ENCODE assay signal across 11 cellular contexts in the genomic region with DNA sequence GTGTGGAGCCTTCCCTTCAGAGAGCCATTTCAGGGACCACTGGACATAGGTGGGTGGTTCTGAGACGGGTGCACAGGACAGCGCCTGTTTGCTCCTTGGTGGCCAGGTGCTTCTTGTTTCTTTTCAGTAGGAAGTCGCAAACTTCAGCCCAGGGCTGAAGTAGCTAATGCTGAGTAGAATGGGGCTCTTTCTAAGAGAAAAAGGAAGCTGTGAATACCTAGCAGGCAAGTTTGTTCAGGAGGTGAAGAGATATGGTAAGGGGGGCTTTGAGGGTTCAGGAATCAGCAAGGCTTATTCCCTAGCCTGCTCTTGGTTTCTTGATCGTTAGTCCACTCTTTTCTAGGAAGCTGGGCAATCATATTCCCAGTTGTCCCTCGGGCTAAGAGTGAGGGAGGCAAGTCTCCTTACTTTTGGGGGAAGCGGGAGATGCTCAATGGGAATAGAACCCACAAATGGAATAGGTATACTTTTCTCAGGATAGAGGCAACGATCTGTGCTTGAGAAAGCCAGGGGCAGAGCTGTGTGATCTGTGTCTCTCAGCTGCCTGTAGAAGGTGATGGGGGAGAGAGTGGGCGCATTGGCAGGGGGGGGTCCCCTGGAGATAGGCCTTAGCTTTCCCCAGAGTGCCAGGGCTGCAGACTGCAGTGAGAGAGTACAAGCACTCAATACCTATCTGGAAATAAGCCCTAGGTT. TPM values are rescaled to one million over a fixed set of nuclear protein-coding genes. Genes with fewer than 3 reads are reported as not detected.
DNase-seq lines count a peak whose midpoint lies in the region; ATAC-seq, FAIRE-seq and TF ChIP-seq lines count a peak whose summit lies in the region.
"Had no signal": no experiment of that assay in that cellular context is flagged by ENCODE, and none has a peak within 500 bp of the region (broad histone marks: within the 10 kb centered on the region; RNA-seq: fewer than 3 reads in every experiment).

No MANE protein-coding gene starts in this region.

- no peak overlapping the region for H3K9ac ChIP-seq in GM12878 (ENCODE audit: control insufficient read depth, insufficient read depth, low read length)

- no TSS peak for BruUV-seq in GM12878 (replicated peaks; lab: Mats Ljungman, UMichigan)

- no peak for ATAC-seq in GM12878
- no peak for ATAC-seq in GM19324 (IDR thresholded peaks at IDR 0.05; ENCODE audit: low FRiP score, unreplicated experiment)
- ATAC-seq in GM19035 (IDR thresholded peaks at IDR 0.05; ENCODE audit: unreplicated experiment), result no peak
- ATAC-seq in GM18517 (IDR thresholded peaks at IDR 0.05; ENCODE audit: unreplicated experiment), result no peak

- TF ChIP-seq CTCF in HFFc6 (IDR thresholded peaks at IDR 0.05) (no peak), GM12878 (IDR thresholded peaks at IDR 0.05 in 2 of 3, conservative IDR thresholded peaks at IDR 0.05 in 1 of 3; ENCODE audit: control insufficient read depth in 2 of 3, extremely low read depth in 1 of 3, insufficient read depth in 1 of 3, low read depth in 3 of 3, low read length in 3 of 3) (no peak), neural crest cell (conservative IDR thresholded peaks at IDR 0.05) (no peak)

- peaks cover 0 to 20% of the 10 kb centered on the region in 2 donors for H3K36me3 Mint-ChIP-seq in CD4-positive, alpha-beta memory T cell
- peaks cover 9% of the 10 kb centered on the region for H3K36me3 Mint-ChIP-seq in HFFc6 (ENCODE audit: low read depth)
- peaks cover 4% of the 10 kb centered on the region for H3K36me3 Mint-ChIP-seq in neural crest cell (ENCODE audit: low read depth)

- peaks cover 70% of the 10 kb centered on the region for H3K4me1 ChIP-seq in CD4-positive, alpha-beta memory T cell (ENCODE audit: insufficient read depth, low read length)
- peaks cover 22% of the 10 kb centered on the region for H3K4me1 ChIP-seq in GM12878 (ENCODE audit: control insufficient read depth, insufficient read depth, low read length)

- no peaks in the 10 kb centered on the region for H3K9me3 Mint-ChIP-seq in CD4-positive, alpha-beta memory T cell
- H3K9me3 Mint-ChIP-seq in HFFc6, result no peaks in the 10 kb centered on the region
- H3K9me3 Mint-ChIP-seq in neural crest cell, result no peaks in the 10 kb centered on the region

- RAD21 ChIA-PET in GM12878 (lab: Charles Lee; ENCODE audit: unreplicated experiment), result interaction anchor here (0.6 to 2.3 kb wide), 6 partner anchors 9 to 229 kb away, joined by 3 to 12 read pairs (median 7); no protein-coding TSS in a partner anchor

- no peak for FAIRE-seq in GM12878 (lab: Jason Lieb, UNC)

- no peak overlapping the region for H3K4me3 ChIP-seq in CD4-positive, alpha-beta memory T cell (ENCODE audit: low read length in 2 of 2)
- H3K4me3 ChIP-seq in GM12878, result no peak overlapping the region
- H3K4me3 ChIP-seq: MG63 had no signal

- intact Hi-C loops in CD4-positive, alpha-beta memory T cell (cut with micrococcal nuclease), result loop anchor here (5.0 to 10.0 kb wide), 3 partner anchors 450 to 1777 kb away; partner anchors contain the start of genes APBB3, CDC25C, FAM53C and SIL1
- intact Hi-C loops in GM12878 (cut with micrococcal nuclease; ENCODE audit: unreplicated experiment), result no loop called here

- peak overlapping the region; percentile 57 for H3K4me2 ChIP-seq in GM12878 (ENCODE audit: control insufficient read depth, insufficient read depth)

- 54% methylated on average over 8 of the region's 8 CpGs for WGBS in GM12878 (ENCODE audit: insufficient coverage, insufficient replicate concordance, low lambda C conversion rate, missing lambda C conversion rate)

- no peaks in the 10 kb centered on the region for H3K36me3 ChIP-seq in CD4-positive, alpha-beta memory T cell (ENCODE audit: insufficient read depth, low read length)
- H3K36me3 ChIP-seq in GM12878 (ENCODE audit: control insufficient read depth in 2 of 2, insufficient read depth in 2 of 2, low read length in 1 of 2), result no peaks in the 10 kb centered on the region
- H3K36me3 ChIP-seq: Peyer's patch, right atrium auricular region had no signal

- peak overlapping the region; percentile 67 to 96 (median 86) for H3K4me3 Mint-ChIP-seq in CD4-positive, alpha-beta memory T cell
- H3K4me3 Mint-ChIP-seq in HFFc6 (peak overlapping the region; percentile 92), neural crest cell (peak overlapping the region; percentile 81)

- peaks cover 29 to 80% (median 58%) of the 10 kb centered on the region in 4 donors for H3K4me1 Mint-ChIP-seq in CD4-positive, alpha-beta memory T cell
- H3K4me1 Mint-ChIP-seq in HFFc6 (ENCODE audit: low read depth) (peaks cover 73% of the 10 kb centered on the region), neural crest cell (peaks cover 40% of the 10 kb centered on the region)

- SMC1A ChIA-PET in GM12878 (lab: Charles Lee; ENCODE audit: uncharacterized antibody, unreplicated experiment), result interaction anchor here (0.6 to 4.5 kb wide), 14 partner anchors 8 to 143 kb away, joined by 3 to 25 read pairs (median 3); no protein-coding TSS in a partner anchor

- no peak for TF ChIP-seq POLR2A in GM12878 (IDR thresholded peaks at IDR 0.05; ENCODE audit: low read depth, low read length)

- peaks cover 58% of the 10 kb centered on the region for H3K79me2 ChIP-seq in GM12878 (ENCODE audit: control insufficient read depth, insufficient read depth, low read length)

- no peak for TF ChIP-seq RAD21 in GM12878 (IDR thresholded peaks at IDR 0.05; ENCODE audit: insufficient read depth, low read depth, low read length)

- no peaks in the 10 kb centered on the region for H3K9me3 ChIP-seq in CD4-positive, alpha-beta memory T cell (ENCODE audit: control insufficient read depth in 1 of 2, low read length in 2 of 2)
- H3K9me3 ChIP-seq in GM12878 (replicated peaks; ENCODE audit: control insufficient read depth, insufficient read depth, low read length), result no peaks in the 10 kb centered on the region
- H3K9me3 ChIP-seq: MG63, Peyer's patch, right atrium auricular region had no signal

- CTCF ChIA-PET in CD4-positive, alpha-beta memory T cell (lab: Charles Lee; ENCODE audit: partially characterized antibody), result interaction anchor here (0.9 to 12.7 kb wide), 4 partner anchors 9 to 38 kb away, joined by 3 to 148 read pairs (median 4); no protein-coding TSS in a partner anchor
- CTCF ChIA-PET in GM12878 (lab: Yijun Ruan, JAX), result interaction anchor here (0.7 to 3.0 kb wide), 7 partner anchors 10 to 39 kb away, joined by 3 to 14 read pairs (median 9); no protein-coding TSS in a partner anchor

- H3K27me3 ChIP-seq in CD4-positive, alpha-beta memory T cell (ENCODE audit: insufficient read depth, low read length), result no peaks in the 10 kb centered on the region
- H3K27me3 ChIP-seq in GM12878 (replicated peaks in 1 of 2; ENCODE audit: control insufficient read depth in 2 of 2, insufficient read depth in 2 of 2, low read length in 1 of 2), result no peaks in the 10 kb centered on the region
- H3K27me3 ChIP-seq: MG63, Peyer's patch, right atrium auricular region had no signal

- H3K27ac ChIP-seq in CD4-positive, alpha-beta memory T cell (ENCODE audit: low read depth, low read length), result no peak overlapping the region
- H3K27ac ChIP-seq in GM12878 (ENCODE audit: control insufficient read depth, insufficient read depth), result no peak overlapping the region

- DNase-seq in CD4-positive, alpha-beta memory T cell, result no peak
- no peak for DNase-seq in HFFc6
- DNase-seq in GM12878 (ENCODE audit: low read depth, low spot score), result no peak
- no peak for DNase-seq in neural crest cell (ENCODE audit: low read depth, low spot score)
- no peak for DNase-seq in NCI-H748 treated with DMSO at 0.1 percent for 48 hours (lab: John Stamatoyannopoulos, UW)
- DNase-seq: MG63, Peyer's patch had no signal

- H4K20me1 ChIP-seq in GM12878 (ENCODE audit: control insufficient read depth, insufficient read depth), result no peaks in the 10 kb centered on the region

- in situ Hi-C loops in GM12878 (cut with MboI), result no loop called here

- no peaks in the 10 kb centered on the region for H3K27me3 Mint-ChIP-seq in CD4-positive, alpha-beta memory T cell
- H3K27me3 Mint-ChIP-seq in HFFc6 (ENCODE audit: insufficient read depth), result no peaks in the 10 kb centered on the region; the same call in 1 of the 2 replicates
- peaks cover 86% of the 10 kb centered on the region for H3K27me3 Mint-ChIP-seq in neural crest cell (ENCODE audit: low read depth)

- no peak overlapping the region for H2AFZ ChIP-seq in GM12878 (ENCODE audit: control insufficient read depth, low read depth, low read length)

- POLR2A ChIA-PET in CD4-positive, alpha-beta memory T cell (lab: Charles Lee; ENCODE audit: partially characterized antibody), result interaction anchor here (0.6 to 1.4 kb wide), 3 partner anchors 16 to 547 kb away, joined by 3 to 4 read pairs (median 4); no protein-coding TSS in a partner anchor
- POLR2A ChIA-PET in GM12878 (lab: Charles Lee), result interaction anchor here (0.6 to 2.6 kb wide), 4 partner anchors 10 to 549 kb away, joined by 3 to 5 read pairs (median 4); no protein-coding TSS in a partner anchor

- peak overlapping the region in 5 of 7 donors; percentile 64 to 97 (median 65) for H3K27ac Mint-ChIP-seq in CD4-positive, alpha-beta memory T cell
- H3K27ac Mint-ChIP-seq in HFFc6 (peak overlapping the region; percentile 83), neural crest cell (ENCODE audit: unreplicated experiment) (no peak overlapping the region)

- no peak for TF ChIP-seq EP300 in GM12878 (IDR thresholded peaks at IDR 0.05; ENCODE audit: borderline replicate concordance in 1 of 2, control insufficient read depth in 1 of 2, low read depth in 2 of 2, low read length in 2 of 2)

RNA-seq across cellular contexts. Expression of gene PURA, which starts 1.9 kb away (rescaled TPM):
- 10 to 100 TPM; 31.2 to 36.2 TPM for total RNA-seq in CD4-positive, alpha-beta memory T cell
- polyA plus RNA-seq in CD4-positive, alpha-beta memory T cell, result 1 to 10 TPM; 2.5 to 4.7 TPM
- total RNA-seq in HFFc6 (2021; fragmentation: NEBNext Ultra II Directional; extraction: Animal tissue kit (Norgen Biotek cat#: 25700)), result 10 to 100 TPM; 21.1 to 26.1 (median 22.3) TPM
- 17.7 and 18.3 TPM in 2 replicates for total RNA-seq in GM12878 (2013; cell fraction: nucleolus; rRNA removed)
- total RNA-seq in GM12878 (2014; rRNA removed) (11.7 and 11.9 TPM in 2 replicates), GM12878 (2014; rRNA removed; fragmentation: Illumina TruSeq; extraction: Trizol) (6.3 and 6.9 TPM in 2 replicates), GM12878 (2021) (11.8 TPM in 2 replicates), neural crest cell (5.5 and 5.7 TPM in 2 replicates)
- polyA plus RNA-seq in GM12878 (2011; ENCODE audit: low read depth), result 0.76 TPM
- polyA plus RNA-seq in GM12878 (2011; rRNA removed) (4.9 and 6.8 TPM in 2 replicates), GM12878 (2014; fragmentation: Illumina TruSeq; extraction: Trizol) (6.7 and 7.8 TPM in 2 replicates), GM12878 (2014; fragmentation: Nextera tagmentation; extraction: Ambion mirVana) (1 to 10 TPM; 3.7 to 4.1 TPM), GM12878 (2014; rRNA removed) (5.9 and 7.5 TPM in 2 replicates), GM12878 (2016; fragmentation: Nextera tagmentation; extraction: Ambion mirVana) (1 to 10 TPM; 3.3 to 5.6 TPM)
- polyA plus RNA-seq in GM12878 (2011; cell fraction: cytosol; rRNA removed), result 2.0 and 2.1 TPM in 2 replicates
- 4.1 and 5.4 TPM in 2 replicates for polyA plus RNA-seq in GM12878 (2011; cell fraction: nucleus; rRNA removed)
- polyA plus RNA-seq in GM12878 (2012), result 2.4 and 4.8 TPM in 2 replicates
- polyA minus RNA-seq in GM12878 (2011; rRNA and poly(A)+ RNA removed), result 4.6 and 4.9 TPM in 2 replicates
- polyA minus RNA-seq in GM12878 (2011; cell fraction: cytosol; rRNA and poly(A)+ RNA removed), result 3.6 and 4.1 TPM in 2 replicates
- polyA minus RNA-seq in GM12878 (2011; cell fraction: nucleus; rRNA and poly(A)+ RNA removed), result 7.7 and 13.3 TPM in 2 replicates

RNA-seq across cellular contexts. Expression of gene IGIP, which starts 13.7 kb away (rescaled TPM):
- total RNA-seq in CD4-positive, alpha-beta memory T cell, result 10 to 100 TPM; 13.7 to 14.9 TPM
- under 1 TPM; 0.27 to 0.78 TPM for polyA plus RNA-seq in CD4-positive, alpha-beta memory T cell
- 1 to 10 TPM; 3.4 to 8.4 (median 4.1) TPM for total RNA-seq in HFFc6 (2021; fragmentation: NEBNext Ultra II Directional; extraction: Animal tissue kit (Norgen Biotek cat#: 25700))
- total RNA-seq in GM12878 (2013; cell fraction: nucleolus; rRNA removed), result 5.8 and 6.6 TPM in 2 replicates
- total RNA-seq in GM12878 (2014; rRNA removed), result 2.4 and 2.7 TPM in 2 replicates
- 2.5 and 3.4 TPM in 2 replicates for total RNA-seq in GM12878 (2014; rRNA removed; fragmentation: Illumina TruSeq; extraction: Trizol)
- total RNA-seq in GM12878 (2021), result 2.7 and 3.1 TPM in 2 replicates
- polyA plus RNA-seq in GM12878 (2011; ENCODE audit: low read depth), result 1.1 TPM
- 2.7 and 3.7 TPM in 2 replicates for polyA plus RNA-seq in GM12878 (2011; rRNA removed)
- polyA plus RNA-seq in GM12878 (2011; cell fraction: cytosol; rRNA removed), result 0.84 and 0.94 TPM in 2 replicates
- 3.7 and 4.6 TPM in 2 replicates for polyA plus RNA-seq in GM12878 (2011; cell fraction: nucleus; rRNA removed)
- 1.1 and 2.9 TPM in 2 replicates for polyA plus RNA-seq in GM12878 (2012)
- 3.3 and 3.6 TPM in 2 replicates for polyA plus RNA-seq in GM12878 (2014; fragmentation: Illumina TruSeq; extraction: Trizol)
- polyA plus RNA-seq in GM12878 (2014; fragmentation: Nextera tagmentation; extraction: Ambion mirVana), result 1 to 10 TPM in 1 of 2 experiments, under 1 TPM in 1; 0.58 to 1.2 TPM
- 1.4 TPM in 2 replicates for polyA plus RNA-seq in GM12878 (2014; rRNA removed)
- under 1 TPM; 0.64 to 0.72 TPM for polyA plus RNA-seq in GM12878 (2016; fragmentation: Nextera tagmentation; extraction: Ambion mirVana)
- polyA minus RNA-seq in GM12878 (2011; rRNA and poly(A)+ RNA removed), result 1.8 and 2.5 TPM in 2 replicates
- 0.53 and 0.73 TPM in 2 replicates for polyA minus RNA-seq in GM12878 (2011; cell fraction: cytosol; rRNA and poly(A)+ RNA removed)
- polyA minus RNA-seq in GM12878 (2011; cell fraction: nucleus; rRNA and poly(A)+ RNA removed), result 2.5 and 4.2 TPM in 2 replicates
- 1.1 and 1.4 TPM in 2 replicates for total RNA-seq in neural crest cell
